Comparison of ENCODE assay signal across 21 cellular contexts in the genomic region with DNA sequence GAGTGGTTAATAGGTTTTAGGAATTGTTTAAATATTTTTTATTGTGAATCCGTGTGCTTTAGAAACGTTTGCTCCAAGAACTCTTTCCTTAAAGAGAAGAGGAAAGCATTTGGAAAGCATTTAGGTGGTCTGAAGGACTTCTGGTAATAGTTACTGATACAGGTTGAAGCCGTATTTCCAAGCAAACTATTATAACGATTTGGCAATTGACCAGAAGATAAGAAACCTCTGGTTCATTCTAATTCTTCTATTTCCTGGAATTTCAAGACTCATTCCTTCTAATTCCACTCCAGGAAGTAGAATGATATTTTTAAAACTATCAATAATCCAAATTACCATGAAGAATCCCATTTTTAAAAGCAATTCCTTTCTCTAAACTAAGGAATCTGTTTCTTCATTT.
DNase-seq lines count a peak whose midpoint lies in the region; ATAC-seq, FAIRE-seq and TF ChIP-seq lines count a peak whose summit lies in the region.
"Had no signal": no experiment of that assay in that cellular context is flagged by ENCODE, and none has a peak within 500 bp of the region (broad histone marks: within the 10 kb centered on the region; RNA-seq: fewer than 3 reads in every experiment).

No MANE protein-coding gene starts in this region.

- CTCF ChIA-PET in A673 (lab: Charles Lee), result no interaction called here

- ATAC-seq in activated CD4-positive, CD25-positive, alpha-beta regulatory T cell treated with anti-CD3 and anti-CD28 coated beads, Interleukin-2, amount 50 U/mL, for 24 hours, result no peak
- ATAC-seq: activated CD8-positive, alpha-beta T cell treated with anti-CD3 and anti-CD28 coated beads, Interleukin-2, amount 10 ng/mL, durations not matched to agents 7 days and 5 days; gastrocnemius medialis; naive thymus-derived CD8-positive, alpha-beta T cell had no signal

- H3K27me3 ChIP-seq in A673 (replicated peaks; ENCODE audit: insufficient read depth, low read depth, low read length, poor library complexity), result no peaks in the 10 kb centered on the region
- no peaks in the 10 kb centered on the region for H3K27me3 ChIP-seq in HL-60 (ENCODE audit: insufficient read depth, poor library complexity, severe bottlenecking)
- H3K27me3 ChIP-seq in brain microvascular endothelial cell (replicated peaks), result no peaks in the 10 kb centered on the region
- H3K27me3 ChIP-seq in neutrophil, result no peaks in the 10 kb centered on the region
- H3K27me3 ChIP-seq: body of pancreas, colonic mucosa, gastrocnemius medialis, vagina had no signal

- H3K9me3 ChIP-seq in A673 (ENCODE audit: low read depth, low read length, poor library complexity, severe bottlenecking) (no peaks in the 10 kb centered on the region), neutrophil (no peaks in the 10 kb centered on the region)
- H3K9me3 ChIP-seq: body of pancreas, colonic mucosa, gastrocnemius medialis, vagina had no signal

- H3K27ac ChIP-seq in A673 (ENCODE audit: low read depth, low read length, poor library complexity, severe bottlenecking) (peak overlapping the region; percentile 96), HL-60 (replicated peaks) (peak overlapping the region; percentile 81), brain microvascular endothelial cell (peak overlapping the region; percentile 70), neutrophil (peak overlapping the region; percentile 76)
- H3K27ac ChIP-seq: colonic mucosa, gastrocnemius medialis, vagina had no signal

- TF ChIP-seq CTCF in A673 (conservative IDR thresholded peaks at IDR 0.05; ENCODE audit: low read depth, low read length) (no peak), HL-60 (IDR thresholded peaks at IDR 0.05; ENCODE audit: insufficient read depth, low read length) (no peak), brain microvascular endothelial cell (IDR thresholded peaks at IDR 0.05; ENCODE audit: low read depth, low read length, missing control alignments) (no peak), neutrophil (IDR thresholded peaks at IDR 0.05) (no peak), GM13977 (IDR thresholded peaks at IDR 0.05; ENCODE audit: extremely low read depth, insufficient read depth, missing control alignments) (no peak)

- no peak for FAIRE-seq in HTR-8/SVneo (lab: Jason Lieb, UNC)

- H3K4me3 ChIP-seq in A673 (ENCODE audit: low read depth, low read length, poor library complexity, severe bottlenecking) (peak overlapping the region; percentile 9), HL-60 (replicated peaks; ENCODE audit: insufficient read depth, low read length) (no peak overlapping the region), brain microvascular endothelial cell (ENCODE audit: low read depth, low read length) (no peak overlapping the region), neutrophil (ENCODE audit: low read depth in 1 of 2, low read length in 1 of 2) (no peak overlapping the region)
- H3K4me3 ChIP-seq: body of pancreas, colonic mucosa, gastrocnemius medialis, vagina had no signal

- no peaks in the 10 kb centered on the region for H3K36me3 ChIP-seq in A673 (ENCODE audit: insufficient read depth, low read length, poor library complexity, severe bottlenecking)
- no peaks in the 10 kb centered on the region for H3K36me3 ChIP-seq in brain microvascular endothelial cell (replicated peaks)
- no peaks in the 10 kb centered on the region for H3K36me3 ChIP-seq in neutrophil
- H3K36me3 ChIP-seq: colonic mucosa, gastrocnemius medialis, vagina had no signal

- intact Hi-C loops in A673 (cut with micrococcal nuclease; ENCODE audit: unreplicated experiment), result loop anchor here (5.0 kb wide), 1 partner anchor 118 kb away; no protein-coding TSS in a partner anchor

- DNase-seq in A673 (ENCODE audit: low spot score) (peak; percentile 46), HL-60 (ENCODE audit: low read depth in 1 of 2, low spot score in 1 of 2) (no peak), brain microvascular endothelial cell (no peak), GM13977 (ENCODE audit: low spot score) (no peak), HTR-8/SVneo (ENCODE audit: insufficient read length, low spot score) (no peak), GF-D8 (lab: John Stamatoyannopoulos, UW) (no peak)
- DNase-seq: activated B cell treated with CpG ODN at 0.5 μM for 24 hours; activated CD8-positive, alpha-beta T cell treated with anti-CD3 and anti-CD28 coated beads, Interleukin-2, amount 10 ng/mL, durations not matched to agents 7 days and 5 days; activated naive CD8-positive, alpha-beta T cell treated with anti-CD3 and anti-CD28 coated beads for 36 hours; activated T-cell treated with anti-CD3 and anti-CD28 coated beads, Interleukin-2, amount 50 U/mL, for 48 hours; body of pancreas; CD8-positive, alpha-beta memory T cell; colonic mucosa; gastrocnemius medialis; kidney; NCI-H510A; stimulated activated CD4-positive, alpha-beta T cell treated with anti-CD3 and anti-CD28 coated beads, Interleukin-4, amount 100 ng/mL, for 4 hours had no signal

- H3K4me1 ChIP-seq in A673 (ENCODE audit: insufficient read depth, low read length, poor library complexity, severe bottlenecking) (peaks cover 81% of the 10 kb centered on the region), neutrophil (ENCODE audit: control insufficient read depth in 1 of 2, insufficient read depth in 1 of 2, low read depth in 1 of 2, low read length in 1 of 2) (peaks cover 26 to 30% of the 10 kb centered on the region in 2 experiments)

- in situ Hi-C loops in brain microvascular endothelial cell (cut with HindIII; ENCODE audit: low pct_ligation_motif_present, low sequenced_read_pairs) (no loop called here), GM13977 (cut with MboI; ENCODE audit: low pct_unique_long_range_greater_than_20kb, low sequenced_read_pairs, unreplicated experiment) (no loop called here)

- BruUV-seq in A673 (replicated peaks; lab: Mats Ljungman, UMichigan), result TSS peak; percentile 40

- POLR2A ChIA-PET in A673 (lab: Charles Lee; ENCODE audit: low non-redundant PET), result no interaction called here
